29 cellular contexts compared by ENCODE assay signal in genomic region chr14:68634874-68635601, GRCh38.
DNase-seq lines count a peak whose midpoint lies in the region; ATAC-seq and TF ChIP-seq lines count a peak whose summit lies in the region.
"Had no signal": no experiment of that assay in that cellular context is flagged by ENCODE, and none has a peak within 500 bp of the region (broad histone marks: within the 10 kb centered on the region; RNA-seq: fewer than 3 reads in every experiment).

No MANE protein-coding gene starts in this region.

- no peak overlapping the region for H3K4me3 ChIP-seq in colonic mucosa
- H3K4me3 ChIP-seq: gastroesophageal sphincter, ovary, spleen had no signal

- no peaks in the 10 kb centered on the region for H3K36me3 ChIP-seq in colonic mucosa
- H3K36me3 ChIP-seq: gastroesophageal sphincter, ovary, spleen had no signal

- H3K27me3 Mint-ChIP-seq in mesothelial cell of epicardium (ENCODE audit: low read depth), result no peaks in the 10 kb centered on the region
- H3K27me3 Mint-ChIP-seq in type B pancreatic cell, result no peaks in the 10 kb centered on the region
- H3K27me3 Mint-ChIP-seq: CD4-positive, CD25-positive, alpha-beta regulatory T cell; IgD-negative memory B cell; T-cell had no signal

- H3K27ac Mint-ChIP-seq in mesothelial cell of epicardium, result peak overlapping the region; percentile 95
- no peak overlapping the region for H3K27ac Mint-ChIP-seq in type B pancreatic cell
- H3K27ac Mint-ChIP-seq: activated CD8-positive, alpha-beta T cell treated with anti-CD3 and anti-CD28 coated beads, Interleukin-2, amount 10 ng/mL, durations not matched to agents 7 days and 5 days; CD4-positive, CD25-positive, alpha-beta regulatory T cell; natural killer cell; T-cell had no signal

- no peaks in the 10 kb centered on the region for H3K27me3 ChIP-seq in colonic mucosa
- H3K27me3 ChIP-seq: gastroesophageal sphincter, ovary, spleen had no signal

- DNase-seq in NCI-H82 (lab: John Stamatoyannopoulos, UW) (peak; percentile 83), colonic mucosa (peak; percentile 9), mesothelial cell of epicardium (ENCODE audit: low spot score in 2 of 2, unreplicated experiment in 2 of 2) (peak in 1 of 2 experiments; percentile 35), type B pancreatic cell (ENCODE audit: extremely low spot score, unreplicated experiment) (no peak), NCI-H2227 treated with DMSO at 0.1 percent for 48 hours (lab: John Stamatoyannopoulos, UW) (no peak), amygdala (lab: John Stamatoyannopoulos, UW) (no peak), DMS79 (lab: John Stamatoyannopoulos, UW) (no peak)
- DNase-seq: activated CD4-positive, alpha-beta T cell treated with anti-CD3 and anti-CD28 coated beads for 1 hour; activated CD8-positive, alpha-beta T cell treated with anti-CD3 and anti-CD28 coated beads, Interleukin-2, amount 10 ng/mL, durations not matched to agents 7 days and 5 days; activated T-cell treated with anti-CD3 and anti-CD28 coated beads for 4 hours; caudate nucleus; CD4-positive, CD25-positive, alpha-beta regulatory T cell; hippocampal formation; midbrain; natural killer cell; NCI-H1092 treated with DMSO at 0.1 percent for 48 hours; NCI-H187; NCI-H526; SHP77 treated with DMSO at 0.1 percent for 48 hours; spleen; stimulated activated CD4-positive, alpha-beta T cell treated with anti-CD3 and anti-CD28 coated beads, Interleukin-4, amount 100 ng/mL, for 1 hour; T-cell had no signal

- no peak for ATAC-seq in HG02610 (IDR thresholded peaks at IDR 0.05; ENCODE audit: unreplicated experiment)
- ATAC-seq: activated CD8-positive, alpha-beta T cell treated with anti-CD3 and anti-CD28 coated beads, Interleukin-2, amount 10 ng/mL, durations not matched to agents 7 days and 5 days; activated naive CD4-positive, alpha-beta T cell treated with anti-CD3 and anti-CD28 coated beads, Interleukin-2, amount 50 U/mL, for 72 hours; gastroesophageal sphincter; HCT116; left lobe of liver; natural killer cell; T-cell had no signal

- H3K9ac ChIP-seq in colonic mucosa (ENCODE audit: low read depth in 2 of 2, low read length in 2 of 2), result no peak overlapping the region

- H3K36me3 Mint-ChIP-seq in mesothelial cell of epicardium (no peaks in the 10 kb centered on the region), type B pancreatic cell (no peaks in the 10 kb centered on the region)
- H3K36me3 Mint-ChIP-seq: activated naive CD4-positive, alpha-beta T cell treated with anti-CD3 and anti-CD28 coated beads, Interleukin-2, amount 50 U/mL, for 72 hours; CD4-positive, CD25-positive, alpha-beta regulatory T cell; IgD-negative memory B cell; natural killer cell; T-cell had no signal

- intact Hi-C loops in colonic mucosa (cut with DNase I), result no loop called here

- TF ChIP-seq CTCF in colonic mucosa (IDR thresholded peaks at IDR 0.05), result no peak
- no peak for TF ChIP-seq CTCF in mesothelial cell of epicardium (IDR thresholded peaks at IDR 0.05; ENCODE audit: unreplicated experiment)
- TF ChIP-seq CTCF in type B pancreatic cell (conservative IDR thresholded peaks at IDR 0.05), result no peak

- no peak overlapping the region for H3K27ac ChIP-seq in colonic mucosa
- H3K27ac ChIP-seq: ovary, spleen had no signal

- H3K4me1 ChIP-seq in colonic mucosa, result no peaks in the 10 kb centered on the region

- no peaks in the 10 kb centered on the region for H3K9me3 ChIP-seq in colonic mucosa
- H3K9me3 ChIP-seq: gastroesophageal sphincter, ovary, spleen had no signal

- H3K4me3 Mint-ChIP-seq in mesothelial cell of epicardium (no peak overlapping the region), type B pancreatic cell (peak overlapping the region; percentile 45)
- H3K4me3 Mint-ChIP-seq: activated CD8-positive, alpha-beta T cell treated with anti-CD3 and anti-CD28 coated beads, Interleukin-2, amount 10 ng/mL, durations not matched to agents 7 days and 5 days; CD4-positive, CD25-positive, alpha-beta regulatory T cell; IgD-negative memory B cell; natural killer cell; T-cell had no signal

- peaks cover 59% of the 10 kb centered on the region for H3K4me1 Mint-ChIP-seq in mesothelial cell of epicardium
- peaks cover 38% of the 10 kb centered on the region for H3K4me1 Mint-ChIP-seq in type B pancreatic cell (ENCODE audit: unreplicated experiment)

- H3K9me3 Mint-ChIP-seq in mesothelial cell of epicardium, result no peaks in the 10 kb centered on the region
- no peaks in the 10 kb centered on the region for H3K9me3 Mint-ChIP-seq in type B pancreatic cell
- H3K9me3 Mint-ChIP-seq: activated naive CD4-positive, alpha-beta T cell treated with anti-CD3 and anti-CD28 coated beads, Interleukin-2, amount 50 U/mL, for 72 hours; CD4-positive, CD25-positive, alpha-beta regulatory T cell; IgD-negative memory B cell; natural killer cell; T-cell had no signal

Comparison
In these comparisons a context has a peak if more than half of its experiments do, and no peak if none do; other contexts are left out.
1. DNase-seq: peak in NCI-H82 (single experiment) and colonic mucosa (single experiment); none in type B pancreatic cell (single experiment), NCI-H2227 treated with DMSO at 0.1 percent for 48 hours (single experiment), amygdala (0 of 56) and DMS79 (single experiment).